11 cellular contexts compared by ENCODE assay signal in genomic region chr9:91720313-91720712, GRCh38.
"Had no signal": no experiment of that assay in that cellular context is flagged by ENCODE, and none has a peak within 500 bp of the region (broad histone marks: within the 10 kb centered on the region; RNA-seq: fewer than 3 reads in every experiment).

No MANE protein-coding gene starts in this region.

- H3K9me3 ChIP-seq: colonic mucosa had no signal

- H3K4me3 ChIP-seq: colonic mucosa, heart left ventricle, sigmoid colon had no signal

- ATAC-seq: heart left ventricle had no signal

- H3K4me1 ChIP-seq: colonic mucosa, heart left ventricle, sigmoid colon had no signal

- DNase-seq: activated CD4-positive, alpha-beta memory T cell treated with anti-CD3 and anti-CD28 coated beads, Interleukin-2, amount 10 ng/mL, durations not matched to agents 7 days and 5 days; activated naive CD8-positive, alpha-beta T cell treated with anti-CD3 and anti-CD28 coated beads, Interleukin-2, amount 50 U/mL, for 24 hours; colonic mucosa; effector CD4-positive, alpha-beta T cell; foreskin melanocyte; heart left ventricle; sigmoid colon; stimulated activated CD4-positive, alpha-beta T cell treated with anti-CD3 and anti-CD28 coated beads, Interleukin-2, amount 100 ng/mL, for 24 hours; stimulated activated naive CD4-positive, alpha-beta T cell treated with Interleukin-2 at 50 U/mL for 16 hours; T1000 had no signal

- H3K27ac ChIP-seq: colonic mucosa, heart left ventricle, sigmoid colon, VCaP had no signal

- H3K27me3 ChIP-seq: colonic mucosa, sigmoid colon had no signal

- H3K36me3 ChIP-seq: colonic mucosa, heart left ventricle had no signal
